ENCODE assay signal across 8 cellular contexts in genomic region chr1:204398197-204399125, GRCh38. TPM values are rescaled to one million over a fixed set of nuclear protein-coding genes. Genes with fewer than 3 reads are reported as not detected.
DNase-seq lines count a peak whose midpoint lies in the region; ATAC-seq and TF ChIP-seq lines count a peak whose summit lies in the region.

No MANE protein-coding gene starts in this region.

- H3K27me3 ChIP-seq in right atrium auricular region, result no peaks in the 10 kb centered on the region

- H3K4me3 ChIP-seq in right atrium auricular region (no peak overlapping the region), retinal pigment epithelial cell (ENCODE audit: low read length) (no peak overlapping the region)

- in situ Hi-C loops in SK-MEL-5 (cut with HindIII; ENCODE audit: low pct_unique_long_range_greater_than_20kb, low sequenced_read_pairs), result no loop called here

- TF ChIP-seq CTCF in right atrium auricular region (IDR thresholded peaks at IDR 0.05) (peak; percentile 59 to 82), retinal pigment epithelial cell (conservative IDR thresholded peaks at IDR 0.05; ENCODE audit: low read depth, low read length) (peak; percentile 91)

- peak overlapping the region; percentile 16 for H3K27ac ChIP-seq in angular gyrus (ENCODE audit: low read depth, low read length)
- H3K27ac ChIP-seq in right atrium auricular region, result no peak overlapping the region

- peak; percentile 46 for DNase-seq in GDM1 (lab: John Stamatoyannopoulos, UW)
- DNase-seq in HEK293T (ENCODE audit: extremely low spot score), result peak; percentile 90
- peak; percentile 72 for DNase-seq in NCI-H128 (lab: John Stamatoyannopoulos, UW; ENCODE audit: unreplicated experiment)
- DNase-seq in SK-MEL-5 (ENCODE audit: low read depth, low spot score), result peak; percentile 91
- no peak for DNase-seq in right atrium auricular region (ENCODE audit: low spot score)
- DNase-seq in retinal pigment epithelial cell (ENCODE audit: low read depth), result peak; percentile 75

- peaks cover 28% of the 10 kb centered on the region for H3K36me3 ChIP-seq in right atrium auricular region

- H3K9me3 ChIP-seq in right atrium auricular region, result no peaks in the 10 kb centered on the region

- H3K4me1 ChIP-seq in right atrium auricular region, result no peaks in the 10 kb centered on the region

- CTCF ChIA-PET in HEK293T (lab: Yijun Ruan, JAX), result interaction anchor here (0.6 to 2.3 kb wide), 33 partner anchors 9 to 1278 kb away, joined by 3 to 22 read pairs (median 4); partner anchors contain the start of gene ETNK2

- POLR2A ChIA-PET in HEK293T (lab: Yijun Ruan, JAX), result interaction anchor here (1.0 to 1.4 kb wide), 5 partner anchors 12 to 117 kb away, joined by 3 to 9 read pairs (median 5); partner anchors contain the start of gene MDM4

- ATAC-seq in GM21515 (IDR thresholded peaks at IDR 0.05; ENCODE audit: unreplicated experiment), result no peak

TF ChIP-seq in HEK293T, 16 proteins besides CTCF, POLR2A, EP300 and RAD21:
- no peak for TF ChIP-seq ELF4 (IDR thresholded peaks at IDR 0.05)
- TF ChIP-seq CTBP1 (IDR thresholded peaks at IDR 0.05; ENCODE audit: borderline replicate concordance), result no peak
- TF ChIP-seq FOXK2 (IDR thresholded peaks at IDR 0.05), result peak; percentile 85
- TF ChIP-seq L3MBTL2 (conservative IDR thresholded peaks at IDR 0.05), result no peak
- peak; percentile 94 for TF ChIP-seq PKNOX1 (IDR thresholded peaks at IDR 0.05)
- TF ChIP-seq HDGF (IDR thresholded peaks at IDR 0.05; ENCODE audit: borderline replicate concordance), result no peak

RNA-seq across cellular contexts. Expression of gene PPP1R15B, which starts 13.2 kb away (rescaled TPM):
- total RNA-seq in SK-MEL-5 (2014; rRNA removed; shearing (Covaris generic)), result 24.8 and 25.1 TPM in 2 replicates
- 39.0 and 48.6 TPM in 2 replicates for polyA plus RNA-seq in SK-MEL-5 (2015; cell fraction: cytosol; rRNA removed)
- 40.4 and 45.1 TPM in 2 replicates for polyA plus RNA-seq in SK-MEL-5 (2015; cell fraction: nucleus; rRNA removed)
- 10 to 100 TPM; 27.3 to 30.9 TPM for total RNA-seq in right atrium auricular region

RNA-seq across cellular contexts. Expression of gene PLEKHA6, which starts 38.7 kb away (rescaled TPM):
- total RNA-seq in SK-MEL-5 (2014; rRNA removed; shearing (Covaris generic)), result 0.08 TPM in 1 of 2 replicates, not detected in the other
- 0.04 and 0.10 TPM in 2 replicates for polyA plus RNA-seq in SK-MEL-5 (2015; cell fraction: cytosol; rRNA removed)
- 0.11 and 0.26 TPM in 2 replicates for polyA plus RNA-seq in SK-MEL-5 (2015; cell fraction: nucleus; rRNA removed)
- total RNA-seq in right atrium auricular region, result 10 to 100 TPM; 18.1 to 25.7 TPM

Comparison
In these comparisons a context has a peak if more than half of its experiments do, and no peak if none do; other contexts are left out.
1. RNA of gene PLEKHA6, which starts 38.7 kb away (total RNA-seq): 18.1 to 25.7 TPM in right atrium auricular region; 0.08 TPM in SK-MEL-5; every median in the first group is over 10 times any median in the second.